In genomic region chr19:35342430-35342829, GRCh38 we compare ENCODE assay signal across 2 cellular contexts.
TF ChIP-seq lines count a peak whose summit lies in the region.

No MANE protein-coding gene starts in this region.

TF ChIP-seq in SK-N-SH treated with all-trans-retinoic acid at 6 μM for 48 hours, 23 proteins besides CTCF, POLR2A, EP300 and RAD21 (continued from another document):
- TF ChIP-seq PATZ1 (CRISPR knock-in tag; IDR thresholded peaks at IDR 0.05; ENCODE audit: borderline replicate concordance): no peak
- TF ChIP-seq TOX (CRISPR knock-in tag; IDR thresholded peaks at IDR 0.05; ENCODE audit: borderline replicate concordance): no peak
- TF ChIP-seq SNAI2 (CRISPR knock-in tag; IDR thresholded peaks at IDR 0.05): no peak
- TF ChIP-seq CSRNP3 (CRISPR knock-in tag; IDR thresholded peaks at IDR 0.05): no peak
- no peak for TF ChIP-seq PPARA (CRISPR knock-in tag; IDR thresholded peaks at IDR 0.05; ENCODE audit: borderline replicate concordance)
- TF ChIP-seq GLIS3 (CRISPR knock-in tag; IDR thresholded peaks at IDR 0.05): no peak
- no peak for TF ChIP-seq ARNTL (CRISPR knock-in tag; IDR thresholded peaks at IDR 0.05; ENCODE audit: borderline replicate concordance, low read depth)
- TF ChIP-seq OSR1 (CRISPR knock-in tag; IDR thresholded peaks at IDR 0.05): no peak
- TF ChIP-seq ZFP30 (CRISPR knock-in tag; IDR thresholded peaks at IDR 0.05): no peak
- TF ChIP-seq TCF4 (CRISPR knock-in tag; IDR thresholded peaks at IDR 0.05; ENCODE audit: borderline replicate concordance): no peak
- no peak for TF ChIP-seq RARB (CRISPR knock-in tag; IDR thresholded peaks at IDR 0.05)
- no peak for TF ChIP-seq ZNF565 (CRISPR knock-in tag; conservative IDR thresholded peaks at IDR 0.05; ENCODE audit: low read depth)
- no peak for TF ChIP-seq TSHZ2 (CRISPR knock-in tag; IDR thresholded peaks at IDR 0.05)

TF ChIP-seq in SK-N-SH, 30 proteins besides CTCF, POLR2A, EP300 and RAD21 (continued from another document):
- TF ChIP-seq REST (IDR thresholded peaks at IDR 0.05; ENCODE audit: low read depth, low read length) (no peak), FOXJ3 (CRISPR knock-in tag; IDR thresholded peaks at IDR 0.05) (no peak), NRF1 (IDR thresholded peaks at IDR 0.05; ENCODE audit: low read depth, low read length) (no peak), RFX5 (IDR thresholded peaks at IDR 0.05; ENCODE audit: low read length) (no peak), FOSL2 (IDR thresholded peaks at IDR 0.05; ENCODE audit: borderline replicate concordance, low read depth) (no peak), RXRA (IDR thresholded peaks at IDR 0.05; ENCODE audit: borderline replicate concordance, low read depth) (no peak), PBX3 (IDR thresholded peaks at IDR 0.05) (no peak), RCOR1 (IDR thresholded peaks at IDR 0.05; ENCODE audit: low read length) (no peak), YY1 (IDR thresholded peaks at IDR 0.05; ENCODE audit: low read depth) (no peak)
